In genomic region chr7:105647591-105647990, GRCh38 we compare ENCODE assay signal across 15 cellular contexts.
DNase-seq lines count a peak whose midpoint lies in the region; ATAC-seq and TF ChIP-seq lines count a peak whose summit lies in the region.
"Had no signal": no experiment of that assay in that cellular context is flagged by ENCODE, and none has a peak within 500 bp of the region (broad histone marks: within the 10 kb centered on the region; RNA-seq: fewer than 3 reads in every experiment).

No MANE protein-coding gene starts in this region.

- no peak overlapping the region for H3K4me3 Mint-ChIP-seq in activated CD4-positive, alpha-beta T cell treated with anti-CD3 and anti-CD28 coated beads for 36 hours
- H3K4me3 Mint-ChIP-seq: activated CD8-positive, alpha-beta T cell treated with anti-CD3 and anti-CD28 coated beads, Interleukin-2, amount 10 ng/mL, durations not matched to agents 7 days and 5 days had no signal

- H3K9me3 Mint-ChIP-seq in activated CD4-positive, alpha-beta T cell treated with anti-CD3 and anti-CD28 coated beads for 36 hours (ENCODE audit: low read depth): no peaks in the 10 kb centered on the region
- H3K9me3 Mint-ChIP-seq: activated T-helper 2 cell treated with anti-CD3 and anti-CD28 coated beads, Interferon-gamma antibody, Interleukin-2, Interleukin-4, amounts not matched to agents 10 μg/mL and 5 μg/mL and 100 μg/mL, durations not matched to agents 14 hours and 24 hours and 36 hours had no signal

- H3K36me3 ChIP-seq in PC-9 (ENCODE audit: low read depth) (no peaks in the 10 kb centered on the region), sigmoid colon (peaks cover 0 to 7% (median under 1%) of the 10 kb centered on the region in 4 donors), prostate gland (no peaks in the 10 kb centered on the region)
- H3K36me3 ChIP-seq: transverse colon had no signal

- CTCF ChIA-PET in activated CD4-positive, alpha-beta T cell treated with anti-CD3 and anti-CD28 coated beads for 36 hours (lab: Charles Lee): interaction anchor here (0.8 to 3.0 kb wide), 5 partner anchors 10 to 518 kb away, joined by 3 to 18 read pairs (median 3); no protein-coding TSS in a partner anchor
- CTCF ChIA-PET in PC-9 (lab: Charles Lee): interaction anchor here (0.6 kb wide), 1 partner anchor 10 kb away, joined by 11 read pairs; no protein-coding TSS in a partner anchor

- WGBS in sigmoid colon, 2 donors: 86 to 89% methylated on average over 7 of the region's 7 CpGs
- WGBS in prostate gland: 83% methylated on average over 7 of the region's 7 CpGs

- H3K4me1 ChIP-seq in PC-9 (replicated peaks; ENCODE audit: insufficient read depth) (peaks cover 52% of the 10 kb centered on the region), sigmoid colon (peaks cover 0 to 31% (median 22%) of the 10 kb centered on the region in 4 donors), prostate gland (replicated peaks) (peaks cover 10% of the 10 kb centered on the region)

- no peaks in the 10 kb centered on the region for H3K27me3 Mint-ChIP-seq in activated CD4-positive, alpha-beta T cell treated with anti-CD3 and anti-CD28 coated beads for 36 hours

- intact Hi-C loops in activated CD4-positive, alpha-beta T cell treated with anti-CD3 and anti-CD28 coated beads for 36 hours (cut with DNase I, micrococcal nuclease): no loop called here
- intact Hi-C loops in PC-9 (cut with micrococcal nuclease; ENCODE audit: unreplicated experiment): loop anchor here (10.0 kb wide), 1 partner anchor 703 kb away; no protein-coding TSS in a partner anchor
- intact Hi-C loops in sigmoid colon (cut with DNase I): no loop called here
- intact Hi-C loops in prostate gland (cut with DNase I): no loop called here

- no TSS peak for BruUV-seq in PC-9 (replicated peaks; lab: Mats Ljungman, UMichigan)

- no peak overlapping the region for H3K4me3 ChIP-seq in PC-9
- no peak overlapping the region for H3K4me3 ChIP-seq in sigmoid colon
- no peak overlapping the region for H3K4me3 ChIP-seq in prostate gland
- H3K4me3 ChIP-seq: coronary artery, right lobe of liver, transverse colon had no signal

- no peak for TF ChIP-seq CTCF in PC-9 (conservative IDR thresholded peaks at IDR 0.05)
- TF ChIP-seq CTCF in sigmoid colon (IDR thresholded peaks at IDR 0.05): no peak
- TF ChIP-seq CTCF in prostate gland (IDR thresholded peaks at IDR 0.05): no peak

- no peaks in the 10 kb centered on the region for H3K79me2 ChIP-seq in PC-9 (ENCODE audit: low read depth)

- no peak overlapping the region for H2AFZ ChIP-seq in PC-9

- POLR2A ChIA-PET in activated CD4-positive, alpha-beta T cell treated with anti-CD3 and anti-CD28 coated beads for 36 hours (lab: Charles Lee): no interaction called here
- POLR2A ChIA-PET in PC-9 (lab: Charles Lee; ENCODE audit: unreplicated experiment): no interaction called here

- no peak for TF ChIP-seq EP300 in sigmoid colon (IDR thresholded peaks at IDR 0.05)

- H3K4me2 ChIP-seq in PC-9: peak overlapping the region; percentile 63

- DNase-seq in activated CD4-positive, alpha-beta T cell treated with anti-CD3 and anti-CD28 coated beads for 36 hours: peak; percentile 27
- no peak for DNase-seq in activated CD4-positive, alpha-beta T cell treated with anti-CD3 and anti-CD28 coated beads, Interleukin-2, amount 50 U/mL, for 4 hours
- peak; percentile 19 for DNase-seq in NCI-H1105 treated with DMSO at 0.1 percent for 48 hours (lab: John Stamatoyannopoulos, UW)
- peak; percentile 50 to 78 for DNase-seq in PC-9
- peak; percentile 53 for DNase-seq in sigmoid colon
- no peak for DNase-seq in NCI-H1930 (lab: John Stamatoyannopoulos, UW)
- DNase-seq in prostate gland (ENCODE audit: low spot score): no peak
- no peak for DNase-seq in activated CD8-positive, alpha-beta memory T cell treated with anti-CD3 and anti-CD28 coated beads, Interleukin-2, amount 50 U/mL, for 48 hours
- DNase-seq: activated CD8-positive, alpha-beta T cell treated with anti-CD3 and anti-CD28 coated beads, Interleukin-2, amount 10 ng/mL, durations not matched to agents 7 days and 5 days; DND-41; glutamatergic neuron; right lobe of liver; transverse colon had no signal

- H3K4me1 Mint-ChIP-seq in activated CD4-positive, alpha-beta T cell treated with anti-CD3 and anti-CD28 coated beads for 36 hours: peaks cover 14% of the 10 kb centered on the region

- peaks cover 18% of the 10 kb centered on the region for H3K36me3 Mint-ChIP-seq in activated CD4-positive, alpha-beta T cell treated with anti-CD3 and anti-CD28 coated beads for 36 hours (ENCODE audit: low read depth)

- no peak overlapping the region for H3K27ac Mint-ChIP-seq in activated CD4-positive, alpha-beta T cell treated with anti-CD3 and anti-CD28 coated beads for 36 hours
- H3K27ac Mint-ChIP-seq: activated CD8-positive, alpha-beta T cell treated with anti-CD3 and anti-CD28 coated beads, Interleukin-2, amount 10 ng/mL, durations not matched to agents 7 days and 5 days; activated T-helper 2 cell treated with anti-CD3 and anti-CD28 coated beads, Interferon-gamma antibody, Interleukin-2, Interleukin-4, amounts not matched to agents 10 μg/mL and 5 μg/mL and 100 μg/mL, durations not matched to agents 14 hours and 24 hours and 36 hours had no signal

- H4K20me1 ChIP-seq in PC-9 (ENCODE audit: insufficient read depth): no peaks in the 10 kb centered on the region

- H3K9me2 ChIP-seq in PC-9 (ENCODE audit: insufficient read depth): no peaks in the 10 kb centered on the region

- H3K27ac ChIP-seq in PC-9 (peak overlapping the region; percentile 58), sigmoid colon (no peak overlapping the region), prostate gland (no peak overlapping the region)
- H3K27ac ChIP-seq: coronary artery, right lobe of liver, transverse colon had no signal

- H3F3A ChIP-seq in PC-9 (ENCODE audit: insufficient read depth, low read depth): peaks cover 38% of the 10 kb centered on the region

- no peak for TF ChIP-seq POLR2A in sigmoid colon (IDR thresholded peaks at IDR 0.05)
- no peak for TF ChIP-seq POLR2A in prostate gland (IDR thresholded peaks at IDR 0.05)

- ATAC-seq in activated CD4-positive, alpha-beta T cell treated with anti-CD3 and anti-CD28 coated beads for 36 hours: no peak
- ATAC-seq: activated CD8-positive, alpha-beta T cell treated with anti-CD3 and anti-CD28 coated beads, Interleukin-2, amount 10 ng/mL, durations not matched to agents 7 days and 5 days; right lobe of liver had no signal

- H3K9me3 ChIP-seq in PC-9 (ENCODE audit: insufficient read depth, low read depth) (no peaks in the 10 kb centered on the region), sigmoid colon (no peaks in the 10 kb centered on the region), prostate gland (no peaks in the 10 kb centered on the region)
- H3K9me3 ChIP-seq: right lobe of liver, transverse colon had no signal

- H3K27me3 ChIP-seq in PC-9 (ENCODE audit: insufficient read depth, low read depth) (no peaks in the 10 kb centered on the region), sigmoid colon (no peaks in the 10 kb centered on the region), prostate gland (replicated peaks; ENCODE audit: insufficient read depth) (no peaks in the 10 kb centered on the region)
- H3K27me3 ChIP-seq: right lobe of liver, transverse colon had no signal

Comparison
In these comparisons a context has a peak if more than half of its experiments do, and no peak if none do; other contexts are left out.
1. DNase-seq: peak in activated CD4-positive, alpha-beta T cell treated with anti-CD3 and anti-CD28 coated beads for 36 hours (single experiment), NCI-H1105 treated with DMSO at 0.1 percent for 48 hours (single experiment), PC-9 (2 of 2) and sigmoid colon (single experiment); none in activated CD4-positive, alpha-beta T cell treated with anti-CD3 and anti-CD28 coated beads, Interleukin-2, amount 50 U/mL, for 4 hours (0 of 2), NCI-H1930 (0 of 2), prostate gland (single experiment) and activated CD8-positive, alpha-beta memory T cell treated with anti-CD3 and anti-CD28 coated beads, Interleukin-2, amount 50 U/mL, for 48 hours (single experiment).